ENCODE assay signal across 1 cellular context in the genomic region with DNA sequence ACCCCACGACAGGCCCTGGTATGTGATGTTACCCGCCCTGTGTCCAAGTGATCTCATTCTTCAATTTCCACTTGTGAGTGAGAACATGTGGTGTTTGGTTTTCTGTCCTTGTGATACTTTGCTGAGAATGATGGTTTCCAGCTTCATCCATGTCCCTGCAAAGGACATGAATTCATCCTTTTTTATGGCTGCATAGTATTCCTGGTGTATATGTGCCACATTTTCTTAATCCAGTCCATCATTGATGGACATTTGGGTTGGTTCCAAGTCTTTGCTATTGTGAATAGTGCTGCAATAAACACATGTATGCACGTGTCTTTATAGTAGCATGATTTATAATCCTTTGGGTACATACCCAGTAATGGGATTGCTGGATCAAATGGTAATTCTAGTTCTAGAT.
A peak's percentile ranks its signal among the peaks of the same experiment; 100 is the strongest.
TF ChIP-seq lines count a peak whose summit lies in the region.
"Not testable (repeated sequence)": the region's sequence is repeated elsewhere in the genome, so short reads cannot be mapped to it uniquely, and the experiment has no call there.

No MANE protein-coding gene starts in this region.

- POLR2A ChIA-PET in HEK293 (lab: Yijun Ruan, JAX), result not testable (repeated sequence)

- H3K4me3 ChIP-seq in HEK293 (ENCODE audit: low read depth, low read length), result not testable (repeated sequence)

- H3K9me3 ChIP-seq in HEK293 (ENCODE audit: control insufficient read depth, insufficient read depth, low read depth, low read length), result not testable (repeated sequence)

- H3K27ac ChIP-seq in HEK293 (ENCODE audit: extremely low read depth, low read depth, low read length), result not testable (repeated sequence)

- not testable (repeated sequence) for H3K4me1 ChIP-seq in HEK293 (ENCODE audit: control insufficient read depth, insufficient read depth, low read length)

- not testable (repeated sequence) for TF ChIP-seq CTCF in HEK293 (tag by site-specific recombination; IDR thresholded peaks at IDR 0.05)

- not testable (repeated sequence) for H3K36me3 ChIP-seq in HEK293 (ENCODE audit: control insufficient read depth in 2 of 2, insufficient read depth in 1 of 2, low read length in 2 of 2)

- CTCF ChIA-PET in HEK293 (lab: Yijun Ruan, JAX), result interaction anchor here (0.9 to 6.1 kb wide), 3 partner anchors 13 to 17 kb away, joined by 3 to 60 read pairs (median 12); no protein-coding TSS in a partner anchor

TF ChIP-seq in HEK293, 187 proteins besides CTCF, POLR2A, EP300 and RAD21:
- TF ChIP-seq, protein P1, sequence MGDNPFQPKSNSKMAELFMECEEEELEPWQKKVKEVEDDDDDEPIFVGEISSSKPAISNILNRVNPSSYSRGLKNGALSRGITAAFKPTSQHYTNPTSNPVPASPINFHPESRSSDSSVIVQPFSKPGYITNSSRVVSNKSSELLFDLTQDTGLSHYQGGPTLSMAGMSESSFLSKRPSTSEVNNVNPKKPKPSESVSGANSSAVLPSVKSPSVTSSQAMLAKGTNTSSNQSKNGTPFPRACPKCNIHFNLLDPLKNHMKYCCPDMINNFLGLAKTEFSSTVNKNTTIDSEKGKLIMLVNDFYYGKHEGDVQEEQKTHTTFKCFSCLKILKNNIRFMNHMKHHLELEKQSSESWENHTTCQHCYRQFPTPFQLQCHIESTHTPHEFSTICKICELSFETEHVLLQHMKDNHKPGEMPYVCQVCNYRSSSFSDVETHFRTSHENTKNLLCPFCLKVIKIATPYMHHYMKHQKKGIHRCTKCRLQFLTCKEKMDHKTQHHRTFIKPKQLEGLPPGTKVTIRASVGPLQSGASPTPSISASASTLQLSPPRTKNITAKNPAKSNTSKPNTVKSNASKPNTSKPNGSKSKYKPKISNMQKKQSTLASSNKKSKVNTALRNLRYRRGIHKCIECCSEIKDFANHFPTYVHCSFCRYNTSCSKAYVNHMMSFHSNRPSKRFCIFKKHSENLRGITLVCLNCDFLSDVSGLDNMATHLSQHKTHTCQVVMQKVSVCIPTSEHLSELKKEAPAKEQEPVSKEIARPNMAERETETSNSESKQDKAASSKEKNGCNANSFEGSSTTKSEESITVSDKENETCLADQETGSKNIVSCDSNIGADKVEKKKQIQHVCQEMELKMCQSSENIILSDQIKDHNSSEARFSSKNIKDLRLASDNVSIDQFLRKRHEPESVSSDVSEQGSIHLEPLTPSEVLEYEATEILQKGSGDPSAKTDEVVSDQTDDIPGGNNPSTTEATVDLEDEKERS (tag by site-specific recombination; IDR thresholded peaks at IDR 0.05), result peak; percentile 86; the same call in 1 of the 2 replicates
- TF ChIP-seq ZNF146 (tag by site-specific recombination; IDR thresholded peaks at IDR 0.05), result peak; percentile 98
TF ChIP-seq in HEK293: peak in this region for 2; not testable (repeated sequence) for 185.
